In genomic region chr15:42274693-42274971, GRCh38 we compare ENCODE assay signal across 8 cellular contexts. TPM values are rescaled to one million over a fixed set of nuclear protein-coding genes. Genes with fewer than 3 reads are reported as not detected.
DNase-seq lines count a peak whose midpoint lies in the region; ATAC-seq and TF ChIP-seq lines count a peak whose summit lies in the region.

No MANE protein-coding gene starts in this region.

- ATAC-seq in naive B cell (ENCODE audit: low read depth in 2 of 2), result no peak
- ATAC-seq in HG02840 (IDR thresholded peaks at IDR 0.05; ENCODE audit: low FRiP score, unreplicated experiment), result no peak
- ATAC-seq in HG02759 (IDR thresholded peaks at IDR 0.05; ENCODE audit: unreplicated experiment), result no peak
- no peak for ATAC-seq in GM21423 (IDR thresholded peaks at IDR 0.05; ENCODE audit: unreplicated experiment)

- no peaks in the 10 kb centered on the region for H3K27me3 Mint-ChIP-seq in naive B cell

- peak overlapping the region; percentile 88 to 99 (median 97) for H3K4me3 Mint-ChIP-seq in naive B cell

- no peaks in the 10 kb centered on the region for H4K20me1 ChIP-seq in KMS-11 (ENCODE audit: insufficient read depth)

- H3K9me3 Mint-ChIP-seq in naive B cell, result no peaks in the 10 kb centered on the region

- H3K27ac ChIP-seq in KMS-11, result peak overlapping the region; percentile 73

- peak overlapping the region; percentile 89 for H3K4me2 ChIP-seq in KMS-11

- peak overlapping the region; percentile 83 to 99 (median 98) for H3K27ac Mint-ChIP-seq in naive B cell

- peak overlapping the region; percentile 70 for H3K9ac ChIP-seq in KMS-11

- H3K36me3 ChIP-seq in KMS-11 (ENCODE audit: insufficient read depth), result no peaks in the 10 kb centered on the region

- POLR2A ChIA-PET in AG04449 (lab: Yijun Ruan, JAX), result no interaction called here

- TF ChIP-seq CTCF in AG04449 (IDR thresholded peaks at IDR 0.05; ENCODE audit: insufficient read depth, low read length, missing control alignments), result no peak
- TF ChIP-seq CTCF in KMS-11 (conservative IDR thresholded peaks at IDR 0.05; ENCODE audit: low read depth, low read length), result no peak
- TF ChIP-seq CTCF in choroid plexus epithelial cell (conservative IDR thresholded peaks at IDR 0.05; ENCODE audit: low read depth, low read length), result no peak

- H3K27me3 ChIP-seq in KMS-11 (ENCODE audit: insufficient read depth, low read depth), result no peaks in the 10 kb centered on the region

- H2AFZ ChIP-seq in KMS-11 (ENCODE audit: low read depth), result peak overlapping the region; percentile 60

- DNase-seq in AG04449 (ENCODE audit: low read depth, low spot score), result no peak
- no peak for DNase-seq in choroid plexus epithelial cell (ENCODE audit: low read depth)
- DNase-seq in naive B cell, result no peak
- DNase-seq in NCI-H128 (lab: John Stamatoyannopoulos, UW; ENCODE audit: unreplicated experiment), result no peak

- H3K4me3 ChIP-seq in AG04449 (ENCODE audit: low read depth, low read length) (peak overlapping the region; percentile 95), KMS-11 (IDR thresholded peaks at IDR 0.05; ENCODE audit: insufficient read depth, low read depth, low read length) (no peak overlapping the region), choroid plexus epithelial cell (ENCODE audit: low read depth, low read length) (peak overlapping the region; percentile 97)

- CTCF ChIA-PET in AG04449 (lab: Yijun Ruan, JAX), result interaction anchor here (1.1 to 1.4 kb wide), 2 partner anchors 112 to 170 kb away, joined by 3 to 4 read pairs; no protein-coding TSS in a partner anchor

- peaks cover 33% of the 10 kb centered on the region for H3K4me1 ChIP-seq in KMS-11 (ENCODE audit: low read depth, poor library complexity, severe bottlenecking)

- no peaks in the 10 kb centered on the region for H3K36me3 Mint-ChIP-seq in naive B cell

- H3K79me2 ChIP-seq in KMS-11 (ENCODE audit: insufficient read depth, low read depth), result peaks cover 59% of the 10 kb centered on the region

- peaks cover 34 to 52% (median 48%) of the 10 kb centered on the region in 3 donors for H3K4me1 Mint-ChIP-seq in naive B cell

RNA-seq across cellular contexts. Expression of gene TMEM87A, which starts 1.4 kb away (rescaled TPM):
- 10 to 100 TPM; 37.5 to 66.8 (median 48.7) TPM for polyA plus RNA-seq in naive B cell (ENCODE audit: low read depth in 6 of 6)

RNA-seq across cellular contexts. Expression of gene GANC, which starts 1.6 kb away (rescaled TPM):
- 10 to 100 TPM; 20.8 to 48.7 (median 36.6) TPM for polyA plus RNA-seq in naive B cell (ENCODE audit: low read depth in 6 of 6)
